In the genomic region with DNA sequence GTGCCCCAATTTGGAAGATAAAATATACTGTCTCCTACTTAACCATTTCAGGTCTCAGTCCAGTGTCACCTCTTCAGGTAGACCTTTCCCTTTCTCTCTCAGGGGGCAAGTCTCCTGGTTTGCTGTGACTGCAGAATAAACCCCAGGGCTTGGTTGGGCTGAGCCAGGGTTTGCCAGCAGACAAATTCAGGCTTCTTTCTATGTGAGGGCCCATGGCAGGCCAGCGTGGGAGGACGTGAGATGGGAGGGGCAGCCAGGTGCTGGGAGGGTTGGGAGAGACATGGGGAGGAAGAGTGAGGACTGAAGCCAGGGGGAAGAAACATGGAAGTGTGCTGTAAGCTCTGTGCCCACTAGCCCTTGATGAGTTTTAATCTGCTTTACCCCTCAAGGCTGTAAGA, we compare ENCODE assay signal across 23 cellular contexts.
DNase-seq lines count a peak whose midpoint lies in the region; TF ChIP-seq lines count a peak whose summit lies in the region.
"Had no signal": no experiment of that assay in that cellular context is flagged by ENCODE, and none has a peak within 500 bp of the region (broad histone marks: within the 10 kb centered on the region; RNA-seq: fewer than 3 reads in every experiment).

No MANE protein-coding gene starts in this region.

- no peaks in the 10 kb centered on the region for H3K9me2 ChIP-seq in PC-9 (ENCODE audit: insufficient read depth)

- no peak overlapping the region for H2BK15ac ChIP-seq in neuronal stem cell (ENCODE audit: low read length)

- H3K36me3 Mint-ChIP-seq in endodermal cell (ENCODE audit: low read depth), result no peaks in the 10 kb centered on the region
- no peaks in the 10 kb centered on the region for H3K36me3 Mint-ChIP-seq in activated CD4-positive, alpha-beta memory T cell treated with anti-CD3 and anti-CD28 coated beads for 36 hours
- H3K36me3 Mint-ChIP-seq: natural killer cell treated with Interleukin-12 subunit alpha and Interleukin-12 subunit beta and Interleukin-15 and Interleukin-18, amount 100 ng/mL, for 72 hours; stimulated activated naive B cell treated with anti-CD40 and anti-IgM and Interleukin-4, amounts not matched to agents 10 μg/mL and 1 μg/mL and 100 μg/mL, for 72 hours had no signal

- H4K8ac ChIP-seq in neuronal stem cell (ENCODE audit: low read depth, low read length), result no peak overlapping the region

- no peak overlapping the region for H2BK12ac ChIP-seq in neuronal stem cell (ENCODE audit: low read length)

- H3K27ac Mint-ChIP-seq in endodermal cell, result peak overlapping the region; percentile 37
- no peak overlapping the region for H3K27ac Mint-ChIP-seq in activated CD4-positive, alpha-beta memory T cell treated with anti-CD3 and anti-CD28 coated beads for 36 hours
- H3K27ac Mint-ChIP-seq: natural killer cell treated with Interleukin-12 subunit alpha and Interleukin-12 subunit beta and Interleukin-15 and Interleukin-18, amount 100 ng/mL, for 72 hours; stimulated activated naive B cell treated with anti-CD40 and anti-IgM and Interleukin-4, amounts not matched to agents 10 μg/mL and 1 μg/mL and 100 μg/mL, for 72 hours; T-helper 17 cell had no signal

- peak overlapping the region; percentile 49 for H3K18ac ChIP-seq in neuronal stem cell (ENCODE audit: low read length)

- POLR2A ChIA-PET in PC-9 (lab: Charles Lee; ENCODE audit: unreplicated experiment), result interaction anchor here (0.5 to 1.2 kb wide), 6 partner anchors 11 to 871 kb away, joined by 3 to 10 read pairs (median 6); no protein-coding TSS in a partner anchor
- POLR2A ChIA-PET in activated CD4-positive, alpha-beta memory T cell treated with anti-CD3 and anti-CD28 coated beads for 36 hours (lab: Charles Lee), result no interaction called here

- H3K27me3 ChIP-seq in PC-9 (ENCODE audit: insufficient read depth, low read depth), result no peaks in the 10 kb centered on the region
- H3K27me3 ChIP-seq in endodermal cell (ENCODE audit: control insufficient read depth, insufficient read depth, low read length, poor library complexity, severe bottlenecking), result no peaks in the 10 kb centered on the region
- no peaks in the 10 kb centered on the region for H3K27me3 ChIP-seq in neuronal stem cell (ENCODE audit: control insufficient read depth in 3 of 3, insufficient read depth in 3 of 3, low read depth in 1 of 3, low read length in 3 of 3)
- H3K27me3 ChIP-seq in colonic mucosa, result no peaks in the 10 kb centered on the region
- H3K27me3 ChIP-seq: MG63 had no signal

- H3K79me1 ChIP-seq in neuronal stem cell (ENCODE audit: low read depth, low read length), result peaks cover 2% of the 10 kb centered on the region

- no peak for TF ChIP-seq CTCF in PC-9 (conservative IDR thresholded peaks at IDR 0.05)
- no peak for TF ChIP-seq CTCF in endodermal cell (conservative IDR thresholded peaks at IDR 0.05)
- no peak for TF ChIP-seq CTCF in colonic mucosa (IDR thresholded peaks at IDR 0.05)

- H2AK5ac ChIP-seq in neuronal stem cell (ENCODE audit: low read depth, low read length), result no peak overlapping the region

- no peak overlapping the region for H4K91ac ChIP-seq in neuronal stem cell (ENCODE audit: low read depth, low read length, poor library complexity)

- peaks cover 68% of the 10 kb centered on the region for H3K4me1 ChIP-seq in PC-9 (replicated peaks; ENCODE audit: insufficient read depth)
- peaks cover 9% of the 10 kb centered on the region for H3K4me1 ChIP-seq in endodermal cell (ENCODE audit: control insufficient read depth, insufficient read depth, low read length)
- peaks cover 9 to 15% of the 10 kb centered on the region in 2 donors for H3K4me1 ChIP-seq in neuronal stem cell (ENCODE audit: control insufficient read depth in 2 of 2, insufficient read depth in 1 of 2, low read depth in 1 of 2, low read length in 2 of 2)
- H3K4me1 ChIP-seq in colonic mucosa, result no peaks in the 10 kb centered on the region
- H3K4me1 ChIP-seq: prostate gland had no signal

- H3K23ac ChIP-seq in neuronal stem cell (ENCODE audit: low read depth, low read length, poor library complexity), result no peak overlapping the region

- H3F3A ChIP-seq in PC-9 (ENCODE audit: insufficient read depth, low read depth), result peaks cover 51% of the 10 kb centered on the region

- H3K9ac ChIP-seq in endodermal cell (ENCODE audit: extremely low read depth, low read length, poor library complexity, severe bottlenecking), result no peak overlapping the region
- H3K9ac ChIP-seq in neuronal stem cell (ENCODE audit: low read depth, low read length, poor library complexity), result no peak overlapping the region
- no peak overlapping the region for H3K9ac ChIP-seq in colonic mucosa (ENCODE audit: low read depth in 2 of 2, low read length in 2 of 2)

- no TSS peak for BruUV-seq in PC-9 (replicated peaks; lab: Mats Ljungman, UMichigan)

- 0 out of 2 replicates have a peak, but pooled peaks cover 6% of the 10 kb centered on the region for H4K20me1 ChIP-seq in PC-9 (ENCODE audit: insufficient read depth)

- H3K27me3 Mint-ChIP-seq in endodermal cell (ENCODE audit: insufficient read depth), result no peaks in the 10 kb centered on the region
- no peaks in the 10 kb centered on the region for H3K27me3 Mint-ChIP-seq in activated CD4-positive, alpha-beta memory T cell treated with anti-CD3 and anti-CD28 coated beads for 36 hours
- H3K27me3 Mint-ChIP-seq: natural killer cell treated with Interleukin-12 subunit alpha and Interleukin-12 subunit beta and Interleukin-15 and Interleukin-18, amount 100 ng/mL, for 72 hours; stimulated activated naive B cell treated with anti-CD40 and anti-IgM and Interleukin-4, amounts not matched to agents 10 μg/mL and 1 μg/mL and 100 μg/mL, for 72 hours had no signal

- H3K9me3 Mint-ChIP-seq in endodermal cell, result peaks cover 5% of the 10 kb centered on the region
- H3K9me3 Mint-ChIP-seq in activated CD4-positive, alpha-beta memory T cell treated with anti-CD3 and anti-CD28 coated beads for 36 hours, result no peaks in the 10 kb centered on the region
- H3K9me3 Mint-ChIP-seq: CD14-positive monocyte; natural killer cell treated with Interleukin-12 subunit alpha and Interleukin-12 subunit beta and Interleukin-15 and Interleukin-18, amount 100 ng/mL, for 72 hours; stimulated activated naive B cell treated with anti-CD40 and anti-IgM and Interleukin-4, amounts not matched to agents 10 μg/mL and 1 μg/mL and 100 μg/mL, for 72 hours had no signal

- no peaks in the 10 kb centered on the region for H3K9me3 ChIP-seq in PC-9 (ENCODE audit: insufficient read depth, low read depth)
- H3K9me3 ChIP-seq in endodermal cell (ENCODE audit: control insufficient read depth, low read length), result peaks cover 9% of the 10 kb centered on the region
- peaks cover 0 to 7% of the 10 kb centered on the region in 2 donors for H3K9me3 ChIP-seq in neuronal stem cell (replicated peaks in 1 of 2; ENCODE audit: control insufficient read depth in 2 of 2, insufficient read depth in 1 of 2, low read depth in 1 of 2, low read length in 2 of 2)
- no peaks in the 10 kb centered on the region for H3K9me3 ChIP-seq in colonic mucosa
- H3K9me3 ChIP-seq: MG63, prostate gland had no signal

- intact Hi-C loops in PC-9 (cut with micrococcal nuclease; ENCODE audit: unreplicated experiment), result loop anchor here (1.0 to 5.0 kb wide), 2 partner anchors 35 to 46 kb away; no protein-coding TSS in a partner anchor
- intact Hi-C loops in colonic mucosa (cut with DNase I), result no loop called here
- intact Hi-C loops in activated CD4-positive, alpha-beta memory T cell treated with anti-CD3 and anti-CD28 coated beads for 36 hours (cut with micrococcal nuclease), result no loop called here

- DNase-seq in ELF-1 (ENCODE audit: low read depth, low spot score) (peak; percentile 78), PC-9 (no peak), endodermal cell (peak; percentile 74), neuronal stem cell (ENCODE audit: low spot score) (no peak), middle frontal gyrus (ENCODE audit: extremely low spot score, low spot score) (no peak), colonic mucosa (no peak), RKO (ENCODE audit: low spot score) (no peak)
- no peak for DNase-seq in activated CD4-positive, alpha-beta memory T cell treated with anti-CD3 and anti-CD28 coated beads for 36 hours
- DNase-seq: activated CD4-positive, alpha-beta T cell treated with anti-CD3 and anti-CD28 coated beads, Interleukin-2, amount 50 U/mL, for 4 hours; activated effector memory CD4-positive, alpha-beta T cell treated with anti-CD3 and anti-CD28 coated beads, Interleukin-2, amount 50 U/mL, for 16 hours; dermis blood vessel endothelial cell; DMS53; HCEC 1CT; MG63; NCI-H1417 treated with DMSO at 0.1 percent for 48 hours; NCI-H524 treated with DMSO at 0.1 percent for 48 hours; SHP77; stimulated activated CD4-positive, alpha-beta T cell treated with anti-CD3 and anti-CD28 coated beads, Interleukin-1b, Interleukin-23, amount 100 ng/mL, for 48 hours; stimulated activated naive B cell treated with anti-CD40 and anti-IgM and Interleukin-4, amounts not matched to agents 10 μg/mL and 1 μg/mL and 100 μg/mL, for 72 hours; T-helper 17 cell had no signal

- CTCF ChIA-PET in PC-9 (lab: Charles Lee), result no interaction called here
- CTCF ChIA-PET in activated CD4-positive, alpha-beta memory T cell treated with anti-CD3 and anti-CD28 coated beads for 36 hours (lab: Charles Lee), result interaction anchor here (1.2 kb wide), 1 partner anchor 164 kb away, joined by 3 read pairs; a partner anchor contains a TSS

- H3K4me1 Mint-ChIP-seq in endodermal cell, result peaks cover 25% of the 10 kb centered on the region
- no peaks in the 10 kb centered on the region for H3K4me1 Mint-ChIP-seq in activated CD4-positive, alpha-beta memory T cell treated with anti-CD3 and anti-CD28 coated beads for 36 hours (ENCODE audit: low read depth)
- H3K4me1 Mint-ChIP-seq: CD14-positive monocyte; stimulated activated naive B cell treated with anti-CD40 and anti-IgM and Interleukin-4, amounts not matched to agents 10 μg/mL and 1 μg/mL and 100 μg/mL, for 72 hours had no signal

- H2BK120ac ChIP-seq in neuronal stem cell (ENCODE audit: low read depth, low read length), result no peak overlapping the region

- no peak overlapping the region for H3K4me3 Mint-ChIP-seq in endodermal cell
- no peak overlapping the region for H3K4me3 Mint-ChIP-seq in activated CD4-positive, alpha-beta memory T cell treated with anti-CD3 and anti-CD28 coated beads for 36 hours
- H3K4me3 Mint-ChIP-seq: CD14-positive monocyte; natural killer cell treated with Interleukin-12 subunit alpha and Interleukin-12 subunit beta and Interleukin-15 and Interleukin-18, amount 100 ng/mL, for 72 hours; stimulated activated naive B cell treated with anti-CD40 and anti-IgM and Interleukin-4, amounts not matched to agents 10 μg/mL and 1 μg/mL and 100 μg/mL, for 72 hours; T-helper 17 cell had no signal

- no peak overlapping the region for H2AFZ ChIP-seq in PC-9
- no peak overlapping the region for H2AFZ ChIP-seq in neuronal stem cell (ENCODE audit: low read length)

- H3K36me3 ChIP-seq in PC-9 (ENCODE audit: low read depth), result no peaks in the 10 kb centered on the region
- no peaks in the 10 kb centered on the region for H3K36me3 ChIP-seq in endodermal cell (ENCODE audit: control insufficient read depth, insufficient read depth, low read length)
- H3K36me3 ChIP-seq in neuronal stem cell (replicated peaks in 1 of 2; ENCODE audit: control insufficient read depth in 2 of 2, insufficient read depth in 2 of 2, low read length in 2 of 2), result no peaks in the 10 kb centered on the region
- no peaks in the 10 kb centered on the region for H3K36me3 ChIP-seq in colonic mucosa
- H3K36me3 ChIP-seq: MG63, prostate gland had no signal

- H3K4me3 ChIP-seq in PC-9, result no peak overlapping the region
- no peak overlapping the region for H3K4me3 ChIP-seq in endodermal cell (ENCODE audit: low read length)
- no peak overlapping the region for H3K4me3 ChIP-seq in neuronal stem cell (ENCODE audit: low read length in 2 of 2)
- no peak overlapping the region for H3K4me3 ChIP-seq in colonic mucosa
- H3K4me3 ChIP-seq: MG63, prostate gland had no signal

- H3K27ac ChIP-seq in PC-9 (peak overlapping the region; percentile 74), endodermal cell (ENCODE audit: low read depth, low read length) (peak overlapping the region; percentile 16), neuronal stem cell (replicated peaks; ENCODE audit: low read length) (peak overlapping the region; percentile 16), colonic mucosa (no peak overlapping the region)
- H3K27ac ChIP-seq: prostate gland had no signal

- H3K4ac ChIP-seq in neuronal stem cell (ENCODE audit: low read length), result no peak overlapping the region

- WGBS in endodermal cell (ENCODE audit: insufficient coverage in 1 of 2, insufficient read length in 1 of 2), 2 experiments, result 55 to 61% methylated on average over 2 of the region's 2 CpGs
- no CpG with 5 or more reads among the region's 2 CpGs for WGBS in neuronal stem cell (ENCODE audit: extremely low coverage in 2 of 2, insufficient read length in 2 of 2, insufficient replicate concordance in 1 of 2), 2 donors

- no peak overlapping the region for H2BK5ac ChIP-seq in neuronal stem cell (ENCODE audit: low read length)

- peaks cover 91% of the 10 kb centered on the region for H3K79me2 ChIP-seq in PC-9 (ENCODE audit: low read depth)

- no peak overlapping the region for H3K14ac ChIP-seq in neuronal stem cell (ENCODE audit: low read length)

- peak overlapping the region; percentile 45 for H3K4me2 ChIP-seq in PC-9
- no peak overlapping the region for H3K4me2 ChIP-seq in neuronal stem cell (ENCODE audit: insufficient read depth, low read length, poor library complexity, severe bottlenecking)

Comparison
In these comparisons a context has a peak if more than half of its experiments do, and no peak if none do; other contexts are left out.
1. DNase-seq: peak in ELF-1 (single experiment) and endodermal cell (single experiment); none in PC-9 (0 of 2), neuronal stem cell (single experiment), middle frontal gyrus (single experiment), colonic mucosa (single experiment), activated CD4-positive, alpha-beta memory T cell treated with anti-CD3 and anti-CD28 coated beads for 36 hours (single experiment) and RKO (single experiment).